Comparison of ENCODE assay signal across 14 cellular contexts in genomic region chr16:10880609-10881452, GRCh38. TPM values are rescaled to one million over a fixed set of nuclear protein-coding genes. Genes with fewer than 3 reads are reported as not detected.
DNase-seq lines count a peak whose midpoint lies in the region; ATAC-seq and TF ChIP-seq lines count a peak whose summit lies in the region.
"Had no signal": no experiment of that assay in that cellular context is flagged by ENCODE, and none has a peak within 500 bp of the region (broad histone marks: within the 10 kb centered on the region; RNA-seq: fewer than 3 reads in every experiment).

No MANE protein-coding gene starts in this region.

- H3K9me3 Mint-ChIP-seq in activated T-helper 17 cell treated with anti-CD3 and anti-CD28 coated beads, Interleukin-2, amount 50 U/mL, for 72 hours: no peaks in the 10 kb centered on the region
- H3K9me3 Mint-ChIP-seq: neural progenitor cell had no signal

- CTCF ChIA-PET in PC-9 (lab: Charles Lee): no interaction called here

- POLR2A ChIA-PET in PC-9 (lab: Charles Lee; ENCODE audit: unreplicated experiment): no interaction called here

- H3K27me3 ChIP-seq in gastrocnemius medialis: peaks cover 0 to 21% (median 17%) of the 10 kb centered on the region in 3 donors
- H3K27me3 ChIP-seq in PC-9 (ENCODE audit: insufficient read depth, low read depth): peaks cover 26% of the 10 kb centered on the region

- no peaks in the 10 kb centered on the region for H3K9me2 ChIP-seq in PC-9 (ENCODE audit: insufficient read depth)

- no peak overlapping the region for H2AFZ ChIP-seq in PC-9
- H2AFZ ChIP-seq: neural progenitor cell had no signal

- DNase-seq in KG1 (lab: John Stamatoyannopoulos, UW) (peak; percentile 39), gastrocnemius medialis (no peak), HCEC 1CT (no peak), substantia nigra (lab: John Stamatoyannopoulos, UW) (no peak), PC-9 (no peak)
- DNase-seq: GDM1, left ventricle myocardium superior, NCI-H1417, NCI-H446 treated with DMSO at 0.1 percent for 48 hours had no signal

- H3K9me3 ChIP-seq in gastrocnemius medialis: no peaks in the 10 kb centered on the region
- H3K9me3 ChIP-seq in PC-9 (ENCODE audit: insufficient read depth, low read depth): no peaks in the 10 kb centered on the region

- no peak for TF ChIP-seq CTCF in gastrocnemius medialis (IDR thresholded peaks at IDR 0.05 in 4 of 5, conservative IDR thresholded peaks at IDR 0.05 in 1 of 5)
- TF ChIP-seq CTCF in PC-9 (conservative IDR thresholded peaks at IDR 0.05): no peak

- H3K4me3 ChIP-seq in GM08714 (ENCODE audit: low read length) (peak overlapping the region; percentile 67), gastrocnemius medialis (peak overlapping the region in 3 of 4 donors; percentile 53 to 66 (median 60)), PC-9 (no peak overlapping the region)
- H3K4me3 ChIP-seq: neural progenitor cell had no signal

- H3K4me3 Mint-ChIP-seq in activated T-helper 17 cell treated with anti-CD3 and anti-CD28 coated beads, Interleukin-2, amount 50 U/mL, for 72 hours: peak overlapping the region; percentile 22
- H3K4me3 Mint-ChIP-seq: neural progenitor cell had no signal

- intact Hi-C loops in gastrocnemius medialis (cut with DNase I; ENCODE audit: low total_unique reads): no loop called here
- intact Hi-C loops in PC-9 (cut with micrococcal nuclease; ENCODE audit: unreplicated experiment): no loop called here

- no peaks in the 10 kb centered on the region for H3F3A ChIP-seq in PC-9 (ENCODE audit: insufficient read depth, low read depth)

- H3K36me3 Mint-ChIP-seq in activated T-helper 17 cell treated with anti-CD3 and anti-CD28 coated beads, Interleukin-2, amount 50 U/mL, for 72 hours (ENCODE audit: low read depth): no peaks in the 10 kb centered on the region
- H3K36me3 Mint-ChIP-seq: neural progenitor cell had no signal

- H3K4me1 ChIP-seq in gastrocnemius medialis (peaks cover 20 to 23% of the 10 kb centered on the region in 2 donors), PC-9 (replicated peaks; ENCODE audit: insufficient read depth) (peaks cover 13% of the 10 kb centered on the region)

- H3K27ac Mint-ChIP-seq in activated T-helper 17 cell treated with anti-CD3 and anti-CD28 coated beads, Interleukin-2, amount 50 U/mL, for 72 hours: no peak overlapping the region
- H3K27ac Mint-ChIP-seq: neural progenitor cell had no signal

- H3K36me3 ChIP-seq in gastrocnemius medialis (no peaks in the 10 kb centered on the region), PC-9 (ENCODE audit: low read depth) (no peaks in the 10 kb centered on the region)
- H3K36me3 ChIP-seq: neural progenitor cell had no signal

- no peak overlapping the region for H3K4me2 ChIP-seq in PC-9
- H3K4me2 ChIP-seq: neural progenitor cell had no signal

- no TSS peak for BruUV-seq in PC-9 (replicated peaks; lab: Mats Ljungman, UMichigan)

- peaks cover 31% of the 10 kb centered on the region for H3K4me1 Mint-ChIP-seq in activated T-helper 17 cell treated with anti-CD3 and anti-CD28 coated beads, Interleukin-2, amount 50 U/mL, for 72 hours
- H3K4me1 Mint-ChIP-seq: neural progenitor cell had no signal

- H3K27ac ChIP-seq in gastrocnemius medialis (peak overlapping the region in 3 of 4 donors; percentile 40 to 63 (median 45)), substantia nigra (ENCODE audit: low read depth, low read length, poor library complexity, severe bottlenecking) (no peak overlapping the region), PC-9 (no peak overlapping the region)
- H3K27ac ChIP-seq: neural progenitor cell had no signal

- no peak for TF ChIP-seq POLR2A in gastrocnemius medialis (IDR thresholded peaks at IDR 0.05)

- in situ Hi-C loops in gastrocnemius medialis (cut with MboI; ENCODE audit: low sequenced_read_pairs in 4 of 4): no loop called here

- no peaks in the 10 kb centered on the region for H3K79me2 ChIP-seq in PC-9 (ENCODE audit: low read depth)

- peaks cover 33% of the 10 kb centered on the region for H3K27me3 Mint-ChIP-seq in activated T-helper 17 cell treated with anti-CD3 and anti-CD28 coated beads, Interleukin-2, amount 50 U/mL, for 72 hours

- H4K20me1 ChIP-seq in PC-9 (ENCODE audit: insufficient read depth): no peaks in the 10 kb centered on the region

- no peak for ATAC-seq in activated T-helper 17 cell treated with anti-CD3 and anti-CD28 coated beads, Interleukin-2, amount 50 U/mL, for 72 hours (replicated peaks)
- ATAC-seq in gastrocnemius medialis (no peak), GM21529 (IDR thresholded peaks at IDR 0.05; ENCODE audit: unreplicated experiment) (no peak)
- ATAC-seq: left ventricle myocardium superior, sciatic nerve had no signal

RNA-seq across cellular contexts. Expression of gene CIITA, which starts 3.8 kb away (rescaled TPM):
- total RNA-seq in activated T-helper 17 cell treated with anti-CD3 and anti-CD28 coated beads, Interleukin-2, amount 50 U/mL, for 72 hours: 10 to 100 TPM in 1 of 2 donors, 1 to 10 TPM in 1; 8.6 to 64.2 TPM
- total RNA-seq in gastrocnemius medialis (1 to 10 TPM; 2.3 to 9.1 (median 5.1) TPM), PC-9 (2021) (1.2 and 1.7 TPM in 2 replicates)

Comparison
In these comparisons a context has a peak if more than half of its experiments do, and no peak if none do; other contexts are left out.
1. H3K27ac ChIP-seq: peak in gastrocnemius medialis (3 of 4); none in substantia nigra (single experiment) and PC-9 (single experiment).